Comparison of ENCODE assay signal across 22 cellular contexts in genomic region chr1:72013161-72013560, GRCh38.
DNase-seq lines count a peak whose midpoint lies in the region; ATAC-seq, FAIRE-seq and TF ChIP-seq lines count a peak whose summit lies in the region.
"Had no signal": no experiment of that assay in that cellular context is flagged by ENCODE, and none has a peak within 500 bp of the region (broad histone marks: within the 10 kb centered on the region; RNA-seq: fewer than 3 reads in every experiment).

No MANE protein-coding gene starts in this region.

- H2BK20ac ChIP-seq in H1 (ENCODE audit: low read length): no peak overlapping the region

- H2BK5ac ChIP-seq in H1 (ENCODE audit: low read depth, low read length): no peak overlapping the region

- no peak overlapping the region for H3K27ac ChIP-seq in H1 (ENCODE audit: low read depth, low read length)
- no peak overlapping the region for H3K27ac ChIP-seq in keratinocyte (ENCODE audit: control insufficient read depth, insufficient read depth, low read length)
- H3K27ac ChIP-seq in adrenal gland: no peak overlapping the region
- H3K27ac ChIP-seq in lower lobe of right lung: no peak overlapping the region
- H3K27ac ChIP-seq: A549; BLaER1 treated with 17β-estradiol and CSF1 and Interleukin-3, amounts not matched to agents 10 nM and 100 nM; GM23248 had no signal

- no peaks in the 10 kb centered on the region for H3K79me2 ChIP-seq in H1 (ENCODE audit: control insufficient read depth in 1 of 2, insufficient read depth in 2 of 2, low read length in 2 of 2)
- no peaks in the 10 kb centered on the region for H3K79me2 ChIP-seq in keratinocyte (ENCODE audit: control insufficient read depth, insufficient read depth, low read length)

- POLR2A ChIA-PET in H1 (lab: Charles Lee; ENCODE audit: partially characterized antibody): no interaction called here

- no peaks in the 10 kb centered on the region for H3K4me1 ChIP-seq in H1 (replicated peaks in 1 of 4; ENCODE audit: control insufficient read depth in 3 of 4, insufficient read depth in 4 of 4, low read length in 3 of 4)
- H3K4me1 ChIP-seq in keratinocyte (ENCODE audit: control insufficient read depth, extremely low read depth, insufficient read depth, low read length): no peaks in the 10 kb centered on the region
- H3K4me1 ChIP-seq in adrenal gland (replicated peaks in 1 of 2): no peaks in the 10 kb centered on the region
- no peaks in the 10 kb centered on the region for H3K4me1 ChIP-seq in lower lobe of right lung
- H3K4me1 ChIP-seq: A549 had no signal

- no peak overlapping the region for H3K4me3 ChIP-seq in H1 (ENCODE audit: extremely low read depth in 1 of 4, insufficient read depth in 2 of 4, low read depth in 3 of 4, low read length in 4 of 4)
- H3K4me3 ChIP-seq in keratinocyte (ENCODE audit: control insufficient read depth in 2 of 3, extremely low read depth in 1 of 3, insufficient read depth in 2 of 3, low read depth in 1 of 3, low read length in 3 of 3): no peak overlapping the region
- no peak overlapping the region for H3K4me3 ChIP-seq in adrenal gland
- H3K4me3 ChIP-seq in lower lobe of right lung: no peak overlapping the region
- H3K4me3 ChIP-seq: A549; BLaER1 treated with 17β-estradiol and CSF1 and Interleukin-3, amounts not matched to agents 10 nM and 100 nM; GM12878; GM23248 had no signal

- no peak overlapping the region for H3K14ac ChIP-seq in H1 (ENCODE audit: insufficient read length)

- TF ChIP-seq CTCF in H1 (IDR thresholded peaks at IDR 0.05; ENCODE audit: control extremely low read depth in 1 of 3, insufficient read depth in 1 of 3, low read depth in 1 of 3, low read length in 3 of 3) (no peak), keratinocyte (optimal IDR thresholded peaks at IDR 0.05 in 1 of 3, IDR thresholded peaks at IDR 0.05 in 1 of 3, conservative IDR thresholded peaks at IDR 0.05 in 1 of 3; ENCODE audit: extremely low read depth in 1 of 3, insufficient read depth in 2 of 3, low read length in 3 of 3) (no peak), adrenal gland (IDR thresholded peaks at IDR 0.05) (no peak), lower lobe of right lung (IDR thresholded peaks at IDR 0.05) (no peak)

- DNase-seq in OCI-M1 (lab: John Stamatoyannopoulos, UW): peak; percentile 21
- DNase-seq in H1 (ENCODE audit: low read depth in 1 of 2, low spot score in 2 of 2): no peak
- DNase-seq in keratinocyte (ENCODE audit: low read depth, low spot score): no peak
- no peak for DNase-seq in NCI-H1436 treated with DMSO at 0.1 percent for 48 hours (lab: John Stamatoyannopoulos, UW)
- DNase-seq in adrenal gland: no peak
- no peak for DNase-seq in lower lobe of right lung
- DNase-seq: Calu3; CD8-positive, alpha-beta T cell; DMS 273 treated with DMSO at 0.1 percent for 48 hours; DMS53; DND-41; EL; GM23248; H7; HFFc6; KBM-7 had no signal

- TF ChIP-seq RAD21 in H1 (IDR thresholded peaks at IDR 0.05 in 1 of 2, conservative IDR thresholded peaks at IDR 0.05 in 1 of 2; ENCODE audit: low read depth in 2 of 2, low read length in 2 of 2): no peak

- H2BK12ac ChIP-seq in H1 (ENCODE audit: low read depth, low read length): no peak overlapping the region

- H3K36me3 ChIP-seq in H1 (ENCODE audit: control insufficient read depth in 2 of 4, insufficient read depth in 4 of 4, low read length in 3 of 4) (no peaks in the 10 kb centered on the region), keratinocyte (ENCODE audit: control insufficient read depth in 2 of 2, extremely low read depth in 1 of 2, insufficient read depth in 2 of 2, low read length in 2 of 2) (no peaks in the 10 kb centered on the region), adrenal gland (replicated peaks in 1 of 2) (no peaks in the 10 kb centered on the region), lower lobe of right lung (no peaks in the 10 kb centered on the region)
- H3K36me3 ChIP-seq: BLaER1 treated with 17β-estradiol and CSF1 and Interleukin-3, amounts not matched to agents 10 nM and 100 nM had no signal

- H2AFZ ChIP-seq in H1 (ENCODE audit: low read length): 0 out of 2 replicates have a peak overlapping the region, but pooled peaks have one; percentile 58
- peak overlapping the region; percentile 53 for H2AFZ ChIP-seq in keratinocyte (ENCODE audit: control insufficient read depth, low read length)
- H2AFZ ChIP-seq: GM23248 had no signal

- H3K9ac ChIP-seq in H1 (replicated peaks in 1 of 4; ENCODE audit: extremely low read depth in 1 of 4, low read depth in 3 of 4, low read length in 3 of 4): no peak overlapping the region
- no peak overlapping the region for H3K9ac ChIP-seq in keratinocyte (ENCODE audit: control insufficient read depth, extremely low read depth, insufficient read depth, low read length)
- H3K9ac ChIP-seq: BLaER1 treated with 17β-estradiol and CSF1 and Interleukin-3, amounts not matched to agents 10 nM and 100 nM; GM23248 had no signal

- no peaks in the 10 kb centered on the region for H3K23me2 ChIP-seq in H1 (ENCODE audit: low read depth, low read length)

- no peak overlapping the region for H4K91ac ChIP-seq in H1 (replicated peaks; ENCODE audit: insufficient read length, low read length)

- ATAC-seq in HG02981 (IDR thresholded peaks at IDR 0.05; ENCODE audit: unreplicated experiment): no peak
- no peak for ATAC-seq in lower lobe of right lung
- ATAC-seq: A549; CD8-positive, alpha-beta T cell; GM12878; HCT116; HepG2 had no signal

- no peak overlapping the region for H2BK120ac ChIP-seq in H1 (replicated peaks; ENCODE audit: low read depth, low read length)

- H4K20me1 ChIP-seq in H1 (replicated peaks in 1 of 2; ENCODE audit: control insufficient read depth in 1 of 2, insufficient read depth in 2 of 2, low read length in 2 of 2): no peaks in the 10 kb centered on the region
- H4K20me1 ChIP-seq in keratinocyte (ENCODE audit: control insufficient read depth, extremely low read depth, insufficient read depth, low read length): no peaks in the 10 kb centered on the region
- H4K20me1 ChIP-seq: BLaER1 treated with 17β-estradiol and CSF1 and Interleukin-3, amounts not matched to agents 10 nM and 100 nM had no signal

- no peak overlapping the region for H3K4ac ChIP-seq in H1 (replicated peaks; ENCODE audit: insufficient read length, low read depth, low read length)

- no peaks in the 10 kb centered on the region for H3K9me1 ChIP-seq in keratinocyte (ENCODE audit: control insufficient read depth, extremely low read depth, insufficient read depth, low read length)

- H3K9me3 ChIP-seq in H1 (ENCODE audit: insufficient read depth in 2 of 2, low read depth in 1 of 2, low read length in 1 of 2): no peaks in the 10 kb centered on the region
- no peaks in the 10 kb centered on the region for H3K9me3 ChIP-seq in keratinocyte (ENCODE audit: control insufficient read depth, low read depth, low read length)
- H3K9me3 ChIP-seq in adrenal gland (replicated peaks in 1 of 3): peaks cover 0 to 7% (median 0%) of the 10 kb centered on the region in 3 donors
- H3K9me3 ChIP-seq in lower lobe of right lung: no peaks in the 10 kb centered on the region
- H3K9me3 ChIP-seq: A549; BLaER1 treated with 17β-estradiol and CSF1 and Interleukin-3, amounts not matched to agents 10 nM and 100 nM had no signal

- TF ChIP-seq EP300 in H1 (IDR thresholded peaks at IDR 0.05; ENCODE audit: borderline replicate concordance in 1 of 2, low read depth in 2 of 2, low read length in 2 of 2): no peak

- no peak overlapping the region for H2BK15ac ChIP-seq in H1 (ENCODE audit: low read length)

- CTCF ChIA-PET in H1 (lab: Charles Lee; ENCODE audit: partially characterized antibody): no interaction called here

- intact Hi-C loops in adrenal gland (cut with DNase I): no loop called here
- intact Hi-C loops in lower lobe of right lung (cut with DNase I): no loop called here

- H3K4me2 ChIP-seq in H1 (ENCODE audit: insufficient read depth in 1 of 2, low read depth in 2 of 2, low read length in 2 of 2) (no peak overlapping the region), keratinocyte (ENCODE audit: control insufficient read depth, extremely low read depth, insufficient read depth, low read depth, low read length) (no peak overlapping the region)
- H3K4me2 ChIP-seq: A549; BLaER1 treated with 17β-estradiol and CSF1 and Interleukin-3, amounts not matched to agents 10 nM and 100 nM had no signal

- no peak overlapping the region for H3K56ac ChIP-seq in H1 (replicated peaks; ENCODE audit: insufficient read length, low read depth, low read length)

- 93% methylated on average over 1 of the region's 1 CpG; no CpG with 5 or more reads in 1 of the 2 experiments for WGBS in H1 (ENCODE audit: extremely low coverage in 1 of 2, insufficient coverage in 1 of 2, insufficient read length in 1 of 2, insufficient replicate concordance in 2 of 2, low coverage in 1 of 2, low lambda C conversion rate in 2 of 2, missing lambda C conversion rate in 1 of 2), 2 experiments
- 30 to 59% (median 45%) methylated on average over 1 of the region's 1 CpG for WGBS in adrenal gland, 4 donors

- H3K27me3 ChIP-seq in H1 (replicated peaks in 1 of 4; ENCODE audit: control insufficient read depth in 3 of 4, extremely low read depth in 1 of 4, insufficient read depth in 3 of 4, low read length in 3 of 4): no peaks in the 10 kb centered on the region
- H3K27me3 ChIP-seq in keratinocyte (ENCODE audit: control insufficient read depth, extremely low read depth, insufficient read depth, low read length): no peaks in the 10 kb centered on the region
- no peaks in the 10 kb centered on the region for H3K27me3 ChIP-seq in adrenal gland
- H3K27me3 ChIP-seq in lower lobe of right lung (ENCODE audit: low read depth): no peaks in the 10 kb centered on the region
- H3K27me3 ChIP-seq: BLaER1 treated with 17β-estradiol and CSF1 and Interleukin-3, amounts not matched to agents 10 nM and 100 nM had no signal

- no peak overlapping the region for H2AK5ac ChIP-seq in H1 (ENCODE audit: low read depth, low read length)

- no peak overlapping the region for H3K18ac ChIP-seq in H1 (ENCODE audit: extremely low read depth, low read length)

- no peaks in the 10 kb centered on the region for H3K79me1 ChIP-seq in H1 (ENCODE audit: low read depth, low read length)

- H4K5ac ChIP-seq in H1 (ENCODE audit: insufficient read length, low read depth, low read length): no peak overlapping the region

- FAIRE-seq in H1 (lab: Jason Lieb, UNC) (no peak), keratinocyte (lab: Jason Lieb, UNC) (no peak)
- FAIRE-seq: A549, GM12878, HepG2 had no signal

- dilution Hi-C loops in keratinocyte (cut with MboI; ENCODE audit: extremely low pct_ligation_motif_present, low sequenced_read_pairs): no loop called here

- TF ChIP-seq POLR2A in H1 (IDR thresholded peaks at IDR 0.05; ENCODE audit: control extremely low read depth in 1 of 2, low read depth in 2 of 2, low read length in 2 of 2): no peak
- no peak for TF ChIP-seq POLR2A in adrenal gland (IDR thresholded peaks at IDR 0.05)

- no peak overlapping the region for H3K23ac ChIP-seq in H1 (ENCODE audit: insufficient read length)

- H4K8ac ChIP-seq in H1 (ENCODE audit: extremely low read depth, insufficient read depth, low read length): no peak overlapping the region

TF ChIP-seq in H1, 55 proteins besides CTCF, POLR2A, EP300 and RAD21 (continues in another document):
- no peak for TF ChIP-seq SP1 (IDR thresholded peaks at IDR 0.05; ENCODE audit: low read depth, low read length)
- no peak for TF ChIP-seq SIX5 (IDR thresholded peaks at IDR 0.05; ENCODE audit: low read depth, low read length)
- no peak for TF ChIP-seq CTBP2 (IDR thresholded peaks at IDR 0.05; ENCODE audit: borderline replicate concordance, insufficient read depth, insufficient read length, low read length)
- no peak for TF ChIP-seq ASH2L (IDR thresholded peaks at IDR 0.05; ENCODE audit: low read length)
